8 cellular contexts compared by ENCODE assay signal in genomic region chr15:76059320-76060097, GRCh38. TPM values are rescaled to one million over a fixed set of nuclear protein-coding genes. Genes with fewer than 3 reads are reported as not detected.
DNase-seq lines count a peak whose midpoint lies in the region; ATAC-seq and TF ChIP-seq lines count a peak whose summit lies in the region.

Gene TMEM266 (plus strand): TSS chr15:76059985. CDS start chr15:76134264, 74,279 bp downstream.

- peaks cover 91% of the 10 kb centered on the region for H3K27me3 ChIP-seq in left ventricle myocardium inferior (ENCODE audit: low read depth)

- H3K36me3 ChIP-seq in left ventricle myocardium inferior, result no peaks in the 10 kb centered on the region

- peaks cover 74% of the 10 kb centered on the region for H3K27me3 Mint-ChIP-seq in osteocyte (ENCODE audit: unreplicated experiment)

- H3K4me1 ChIP-seq in left ventricle myocardium inferior, result peaks cover 18% of the 10 kb centered on the region

- H3K36me3 Mint-ChIP-seq in activated naive CD4-positive, alpha-beta T cell treated with anti-CD3 and anti-CD28 coated beads, Interleukin-2, amount 50 U/mL, for 72 hours, result no peaks in the 10 kb centered on the region
- H3K36me3 Mint-ChIP-seq in osteocyte (ENCODE audit: unreplicated experiment), result no peaks in the 10 kb centered on the region

- intact Hi-C loops in left ventricle myocardium inferior (cut with micrococcal nuclease), result loop anchor here (5.0 kb wide), 1 partner anchor 78 kb away; no protein-coding TSS in a partner anchor

- H3K4me3 ChIP-seq in GM12875 (ENCODE audit: low read depth, low read length) (peak within 1 kb of the TSS; percentile 98), left ventricle myocardium inferior (peak within 1 kb of the TSS; percentile 72)

- peak within 1 kb of the TSS; percentile 74 for H3K4me3 Mint-ChIP-seq in osteocyte (ENCODE audit: unreplicated experiment)

- TF ChIP-seq CTCF in GM12875 (IDR thresholded peaks at IDR 0.05; ENCODE audit: borderline replicate concordance, insufficient read depth, low read depth, low read length) (peak; percentile 24; the same call in 1 of the 2 replicates), left ventricle myocardium inferior (IDR thresholded peaks at IDR 0.05; ENCODE audit: borderline replicate concordance) (no peak), osteocyte (IDR thresholded peaks at IDR 0.05) (no peak)

- H3K9me3 ChIP-seq in left ventricle myocardium inferior (replicated peaks), result no peaks in the 10 kb centered on the region

- ATAC-seq in activated naive CD4-positive, alpha-beta T cell treated with anti-CD3 and anti-CD28 coated beads, Interleukin-2, amount 50 U/mL, for 72 hours, result peak; percentile 29 to 47
- ATAC-seq in HG03097 (IDR thresholded peaks at IDR 0.05; ENCODE audit: low FRiP score, unreplicated experiment) (no peak), HG03457 (IDR thresholded peaks at IDR 0.05; ENCODE audit: unreplicated experiment) (no peak)

- no peaks in the 10 kb centered on the region for H3K9me3 Mint-ChIP-seq in activated naive CD4-positive, alpha-beta T cell treated with anti-CD3 and anti-CD28 coated beads, Interleukin-2, amount 50 U/mL, for 72 hours
- H3K9me3 Mint-ChIP-seq in osteocyte (ENCODE audit: unreplicated experiment), result no peaks in the 10 kb centered on the region

- no peak within 1 kb of the TSS for H3K27ac ChIP-seq in left ventricle myocardium inferior (replicated peaks)

- H3K27ac Mint-ChIP-seq in activated naive CD4-positive, alpha-beta T cell treated with anti-CD3 and anti-CD28 coated beads, Interleukin-2, amount 50 U/mL, for 72 hours, result no peak within 1 kb of the TSS
- H3K27ac Mint-ChIP-seq in osteocyte (ENCODE audit: unreplicated experiment), result no peak within 1 kb of the TSS

- DNase-seq in AG08395 (ENCODE audit: low spot score) (peak; percentile 43), NCI-H460 (ENCODE audit: extremely low read depth, low read depth) (peak; percentile 30), left ventricle myocardium inferior (peak; percentile 39), osteocyte (ENCODE audit: extremely low spot score, unreplicated experiment) (no peak)
- DNase-seq in activated naive CD4-positive, alpha-beta T cell treated with anti-CD3 and anti-CD28 coated beads, Interleukin-2, amount 50 U/mL, for 72 hours (ENCODE audit: low spot score in 2 of 2), result peak in 1 of 2 donors; percentile 14

- H3K4me1 Mint-ChIP-seq in osteocyte (ENCODE audit: unreplicated experiment), result peaks cover 7% of the 10 kb centered on the region

RNA-seq across cellular contexts. Expression of gene TMEM266, which starts in this region (rescaled TPM):
- not detected in 2 replicates for total RNA-seq in NCI-H460 (2014; rRNA removed; shearing (Covaris generic))
- polyA plus RNA-seq in NCI-H460 (2014; cell fraction: nucleus; rRNA removed), result 0.05 TPM in 1 of 2 replicates, not detected in the other
- total RNA-seq in activated naive CD4-positive, alpha-beta T cell treated with anti-CD3 and anti-CD28 coated beads, Interleukin-2, amount 50 U/mL, for 72 hours, result not detected
- total RNA-seq in left ventricle myocardium inferior, result not detected
- total RNA-seq in osteocyte, result not detected in 2 replicates

Comparison
In these comparisons a context has a peak if more than half of its experiments do, and no peak if none do; other contexts are left out.
1. Peak in DNase-seq in NCI-H460; RNA of the gene not detected or under 1 TPM.
2. Peak in ATAC-seq in activated naive CD4-positive, alpha-beta T cell treated with anti-CD3 and anti-CD28 coated beads, Interleukin-2, amount 50 U/mL, for 72 hours; RNA of the gene not detected or under 1 TPM.
3. Peak in DNase-seq and H3K4me3 ChIP-seq in left ventricle myocardium inferior; RNA of the gene not detected or under 1 TPM.